Comparison of ENCODE assay signal across 8 cellular contexts in the genomic region with DNA sequence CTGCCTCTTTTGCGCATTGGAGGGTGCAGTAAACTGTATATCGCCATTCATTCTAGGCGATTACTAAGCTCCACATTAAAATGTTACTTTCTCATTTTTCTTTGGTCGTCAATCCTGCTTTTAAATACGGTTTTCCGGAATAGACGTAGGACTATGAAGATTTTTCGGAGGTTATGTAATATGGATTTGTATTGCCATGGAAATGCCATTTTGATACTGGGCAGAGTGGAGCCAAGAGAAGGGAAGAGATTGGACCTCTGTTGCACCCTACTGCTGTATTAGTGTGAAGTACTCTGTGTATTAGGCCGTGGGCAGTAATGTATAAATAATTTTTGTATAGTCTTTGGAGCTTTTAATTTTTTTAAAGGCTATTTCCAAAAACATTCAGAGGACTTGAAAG. TPM values are rescaled to one million over a fixed set of nuclear protein-coding genes. Genes with fewer than 3 reads are reported as not detected.
A peak's percentile ranks its signal among the peaks of the same experiment; 100 is the strongest.
DNase-seq lines count a peak whose midpoint lies in the region; ATAC-seq and TF ChIP-seq lines count a peak whose summit lies in the region.

No MANE protein-coding gene starts in this region.

- no peaks in the 10 kb centered on the region for H3K9me3 ChIP-seq in right atrium auricular region

- TF ChIP-seq CTCF in RWPE1 (conservative IDR thresholded peaks at IDR 0.05; ENCODE audit: low read depth): no peak
- TF ChIP-seq CTCF in right atrium auricular region (IDR thresholded peaks at IDR 0.05): no peak

- peaks cover 0 to 44% of the 10 kb centered on the region in 2 donors for H3K4me1 ChIP-seq in right atrium auricular region

- ATAC-seq in HG02870 (IDR thresholded peaks at IDR 0.05; ENCODE audit: unreplicated experiment): no peak

- peak overlapping the region; percentile 93 for H3K27ac ChIP-seq in RWPE1
- peak overlapping the region; percentile 94 to 97 for H3K27ac ChIP-seq in right atrium auricular region

- H3K36me3 ChIP-seq in right atrium auricular region: no peaks in the 10 kb centered on the region

- POLR2A ChIA-PET in RWPE1 (lab: Yijun Ruan, JAX; ENCODE audit: low non-redundant PET): interaction anchor here (1.5 kb wide), 1 partner anchor 33 kb away, joined by 5 read pairs; a partner anchor contains a TSS

- H3K4me3 ChIP-seq in right atrium auricular region: peak overlapping the region; percentile 85 to 89

- H3K27me3 ChIP-seq in right atrium auricular region: no peaks in the 10 kb centered on the region

- DNase-seq in DMS 273 (lab: John Stamatoyannopoulos, UW; ENCODE audit: unreplicated experiment) (peak; percentile 62), DMS 273 treated with DMSO at 0.1 percent for 48 hours (lab: John Stamatoyannopoulos, UW) (no peak), RWPE1 (ENCODE audit: low spot score) (peak; percentile 24), right atrium auricular region (ENCODE audit: low spot score) (no peak), superior temporal gyrus (ENCODE audit: extremely low spot score) (peak; percentile 35), iPS-NIHi7 (ENCODE audit: extremely low spot score) (no peak)
- DNase-seq in activated naive CD4-positive, alpha-beta T cell (lab: John Stamatoyannopoulos, UW): no peak

- CTCF ChIA-PET in RWPE1 (lab: Yijun Ruan, JAX): interaction anchor here (0.5 kb wide), 1 partner anchor 12 kb away, joined by 4 read pairs; no protein-coding TSS in a partner anchor

RNA-seq across cellular contexts. Expression of a gene that starts 1.0 kb away (rescaled TPM):
- 10 to 100 TPM; 17.3 to 20.2 TPM for total RNA-seq in right atrium auricular region

RNA-seq across cellular contexts. Expression of a gene that starts 32.4 kb away (rescaled TPM):
- 10 to 100 TPM in 1 of 2 donors, 1 to 10 TPM in 1; 9.8 to 12.6 TPM for total RNA-seq in right atrium auricular region

Comparison
In these comparisons a context has a peak if more than half of its experiments do, and no peak if none do; other contexts are left out.
1. DNase-seq: peak in DMS 273 (single experiment), RWPE1 (single experiment) and superior temporal gyrus (single experiment); none in DMS 273 treated with DMSO at 0.1 percent for 48 hours (single experiment), right atrium auricular region (single experiment), iPS-NIHi7 (single experiment) and activated naive CD4-positive, alpha-beta T cell (0 of 4).